In genomic region chr1:4084053-4084431, GRCh38 we compare ENCODE assay signal across 28 cellular contexts.
DNase-seq lines count a peak whose midpoint lies in the region; ATAC-seq and TF ChIP-seq lines count a peak whose summit lies in the region.
"Had no signal": no experiment of that assay in that cellular context is flagged by ENCODE, and none has a peak within 500 bp of the region (broad histone marks: within the 10 kb centered on the region; RNA-seq: fewer than 3 reads in every experiment).

No MANE protein-coding gene starts in this region.

- no peaks in the 10 kb centered on the region for H3K79me2 ChIP-seq in neural progenitor cell (ENCODE audit: low read depth)

- peaks cover 20% of the 10 kb centered on the region for H3K9me3 Mint-ChIP-seq in neural progenitor cell

- no peak overlapping the region for H3K9ac ChIP-seq in neural progenitor cell
- H3K9ac ChIP-seq: GM23248, KMS-11 had no signal

- H3K4me3 ChIP-seq in neural progenitor cell (no peak overlapping the region), testis (no peak overlapping the region), thyroid gland (replicated peaks in 1 of 3) (no peak overlapping the region)
- H3K4me3 ChIP-seq: A549, GM23248, PC-9, SJCRH30 had no signal

- ATAC-seq in left lobe of liver (peak; percentile 86), HG02840 (IDR thresholded peaks at IDR 0.05; ENCODE audit: low FRiP score, unreplicated experiment) (no peak), GM18873 (IDR thresholded peaks at IDR 0.05; ENCODE audit: low FRiP score, unreplicated experiment) (no peak)
- ATAC-seq: A549, Right ventricle myocardium inferior, SK-N-SH treated with all-trans-retinoic acid at 6 μM for 48 hours had no signal

- DNase-seq in NCI-H526 treated with DMSO at 0.1 percent for 48 hours (lab: John Stamatoyannopoulos, UW) (peak; percentile 50), left lobe of liver (ENCODE audit: low spot score) (peak; percentile 86), neural progenitor cell (ENCODE audit: low spot score) (no peak), testis (peak; percentile 54), thyroid gland (no peak)
- DNase-seq in stimulated activated naive CD4-positive, alpha-beta T cell treated with Interleukin-2 at 50 U/mL for 16 hours (lab: John Stamatoyannopoulos, UW) = no peak
- DNase-seq: C1 segment of cervical spinal cord; Caco-2; CD4-positive, alpha-beta memory T cell; GM23248; H9; NCI-H1092; NCI-H1417 treated with DMSO at 0.1 percent for 48 hours; NCI-H187; NCI-H2081 treated with DMSO at 0.1 percent for 48 hours; NCI-H2171; NCI-H226; NCI-H510A; NCI-H748 treated with DMSO at 0.1 percent for 48 hours; PC-9; SJCRH30 had no signal

- no peaks in the 10 kb centered on the region for H3K27me3 ChIP-seq in neural progenitor cell
- no peaks in the 10 kb centered on the region for H3K27me3 ChIP-seq in testis
- H3K27me3 ChIP-seq in thyroid gland = no peaks in the 10 kb centered on the region

- peaks cover 3% of the 10 kb centered on the region for H3K36me3 Mint-ChIP-seq in neural progenitor cell
- H3K36me3 Mint-ChIP-seq: CD4-positive, alpha-beta memory T cell had no signal

- H3K4me2 ChIP-seq in neural progenitor cell = no peak overlapping the region
- H3K4me2 ChIP-seq: A549, KMS-11, PC-9 had no signal

- peaks cover 35% of the 10 kb centered on the region for H3K4me1 Mint-ChIP-seq in neural progenitor cell
- H3K4me1 Mint-ChIP-seq: CD4-positive, alpha-beta memory T cell had no signal

- peaks cover 16% of the 10 kb centered on the region for H3K27me3 Mint-ChIP-seq in neural progenitor cell (ENCODE audit: insufficient read depth, low read depth)

- no peaks in the 10 kb centered on the region for H3F3A ChIP-seq in neural progenitor cell (ENCODE audit: low read depth)

- no peak for TF ChIP-seq CTCF in neural progenitor cell (IDR thresholded peaks at IDR 0.05)
- no peak for TF ChIP-seq CTCF in testis (IDR thresholded peaks at IDR 0.05)
- no peak for TF ChIP-seq CTCF in thyroid gland (IDR thresholded peaks at IDR 0.05)

- H3K36me3 ChIP-seq in neural progenitor cell = no peaks in the 10 kb centered on the region
- no peaks in the 10 kb centered on the region for H3K36me3 ChIP-seq in testis (ENCODE audit: low read depth, missing control alignments)
- no peaks in the 10 kb centered on the region for H3K36me3 ChIP-seq in thyroid gland
- H3K36me3 ChIP-seq: SJCRH30 had no signal

- H3K4me3 Mint-ChIP-seq in neural progenitor cell = no peak overlapping the region
- H3K4me3 Mint-ChIP-seq: CD4-positive, alpha-beta memory T cell; H9; IgD-negative memory B cell had no signal

- WGBS in testis, 2 donors = 42 to 61% methylated on average over 5 of the region's 5 CpGs
- 69 to 78% methylated on average over 5 of the region's 5 CpGs for WGBS in thyroid gland, 2 donors

- H3K4me1 ChIP-seq in neural progenitor cell = peaks cover 4% of the 10 kb centered on the region
- peaks cover 22% of the 10 kb centered on the region for H3K4me1 ChIP-seq in testis
- H3K4me1 ChIP-seq in thyroid gland = no peaks in the 10 kb centered on the region
- H3K4me1 ChIP-seq: A549, Caco-2, SJCRH30 had no signal

- H2AFZ ChIP-seq in neural progenitor cell (replicated peaks) = no peak overlapping the region
- H2AFZ ChIP-seq: GM23248, PC-9 had no signal

- H3K27ac Mint-ChIP-seq in neural progenitor cell = peak overlapping the region; percentile 72
- H3K27ac Mint-ChIP-seq: CD4-positive, alpha-beta memory T cell; H9; IgD-negative memory B cell had no signal

- intact Hi-C loops in testis (cut with DNase I; ENCODE audit: low total_unique reads) (no loop called here), thyroid gland (cut with DNase I) (no loop called here)

- TF ChIP-seq POLR2A in testis (IDR thresholded peaks at IDR 0.05) (no peak), thyroid gland (IDR thresholded peaks at IDR 0.05) (no peak)

- H4K20me1 ChIP-seq in neural progenitor cell (ENCODE audit: low read depth) = no peaks in the 10 kb centered on the region

- no peaks in the 10 kb centered on the region for H3K9me3 ChIP-seq in neural progenitor cell (ENCODE audit: low read depth)
- no peaks in the 10 kb centered on the region for H3K9me3 ChIP-seq in testis
- no peaks in the 10 kb centered on the region for H3K9me3 ChIP-seq in thyroid gland
- H3K9me3 ChIP-seq: A549, Caco-2, SJCRH30 had no signal

- no peak overlapping the region for H3K27ac ChIP-seq in neural progenitor cell
- H3K27ac ChIP-seq in testis = peak overlapping the region; percentile 72 to 81
- H3K27ac ChIP-seq in thyroid gland = no peak overlapping the region
- H3K27ac ChIP-seq: A549, GM23248, KMS-11, PC-9, SJCRH30 had no signal

Comparison
In these comparisons a context has a peak if more than half of its experiments do, and no peak if none do; other contexts are left out.
1. DNase-seq: peak in NCI-H526 treated with DMSO at 0.1 percent for 48 hours (single experiment), left lobe of liver (single experiment) and testis (single experiment); none in neural progenitor cell (single experiment), thyroid gland (0 of 2) and stimulated activated naive CD4-positive, alpha-beta T cell treated with Interleukin-2 at 50 U/mL for 16 hours (single experiment).
2. H3K27ac ChIP-seq: peak in testis (2 of 2); none in neural progenitor cell (single experiment) and thyroid gland (0 of 3).